13 cellular contexts compared by ENCODE assay signal in the genomic region with DNA sequence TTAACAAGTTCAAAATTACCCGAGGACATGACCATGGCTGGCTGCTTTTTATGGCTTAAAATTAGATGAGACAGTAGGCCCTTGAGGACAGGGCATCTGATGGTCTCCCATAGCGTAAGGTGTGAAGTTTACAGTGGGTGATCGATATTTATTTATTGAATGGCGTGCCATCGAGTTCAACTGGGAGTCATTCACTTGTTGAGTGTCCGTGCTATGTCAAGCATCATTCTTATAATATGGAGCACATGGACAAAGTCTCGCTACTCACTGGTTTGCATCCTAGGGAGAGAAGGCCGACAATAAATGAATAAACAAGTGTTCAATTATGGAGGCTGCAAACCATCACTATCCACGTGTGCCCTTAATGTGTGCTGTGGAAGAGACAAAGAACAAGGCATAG.
"Had no signal": no experiment of that assay in that cellular context is flagged by ENCODE, and none has a peak within 500 bp of the region (broad histone marks: within the 10 kb centered on the region; RNA-seq: fewer than 3 reads in every experiment).

No MANE protein-coding gene starts in this region.

- H3K27ac ChIP-seq: coronary artery, gastroesophageal sphincter, right lobe of liver, testis, upper lobe of left lung had no signal

- H3K4me3 ChIP-seq: coronary artery, gastroesophageal sphincter, right lobe of liver, testis, upper lobe of left lung had no signal

- ATAC-seq: gastroesophageal sphincter; stimulated activated naive B cell treated with anti-CD40 and anti-IgM and Interleukin-4, amounts not matched to agents 10 μg/mL and 1 μg/mL and 100 μg/mL, for 72 hours; T-cell; WTC11 had no signal

- H3K36me3 ChIP-seq: upper lobe of left lung had no signal

- H3K27me3 ChIP-seq: gastroesophageal sphincter, right lobe of liver, testis, upper lobe of left lung had no signal

- H3K4me1 ChIP-seq: gastroesophageal sphincter, testis had no signal

- H3K9me3 ChIP-seq: gastroesophageal sphincter, right lobe of liver, testis, upper lobe of left lung had no signal

- DNase-seq: activated gamma-delta T cell treated with Interleukin-2 at 50 U/mL for 16 hours; activated T-cell treated with anti-CD3 and anti-CD28 coated beads, Interleukin-2, amount 50 U/mL, for 1 hour; aorta; left cardiac atrium; right lobe of liver; stimulated activated CD8-positive, alpha-beta memory T cell treated with anti-CD3 and anti-CD28 coated beads, Interleukin-4, amount 100 ng/mL, for 48 hours; stimulated activated naive B cell treated with anti-CD40 and anti-IgM and Interleukin-4, amounts not matched to agents 10 μg/mL and 1 μg/mL and 100 μg/mL, for 72 hours; upper lobe of left lung had no signal
